8 cellular contexts compared by ENCODE assay signal in the genomic region with DNA sequence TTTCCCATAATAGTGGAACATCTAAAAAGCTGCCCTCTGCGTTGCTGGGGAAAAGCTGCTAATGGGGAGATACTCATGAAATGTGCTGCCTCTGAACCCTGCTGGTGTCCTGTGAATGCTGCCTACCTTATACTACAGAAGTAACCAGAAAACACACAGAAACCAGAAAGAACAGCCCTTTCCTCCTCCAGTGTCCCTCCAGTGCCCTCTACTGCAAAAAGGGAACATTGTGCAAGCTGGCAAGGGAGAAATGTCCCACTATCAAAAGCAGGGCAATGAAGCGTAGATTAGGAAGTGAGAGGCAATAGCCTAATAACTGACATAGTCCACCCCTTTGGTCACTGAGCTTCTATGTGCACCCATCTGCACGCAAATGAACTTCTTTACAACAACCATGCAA.
DNase-seq lines count a peak whose midpoint lies in the region; FAIRE-seq and TF ChIP-seq lines count a peak whose summit lies in the region.
"Had no signal": no experiment of that assay in that cellular context is flagged by ENCODE, and none has a peak within 500 bp of the region (broad histone marks: within the 10 kb centered on the region; RNA-seq: fewer than 3 reads in every experiment).

No MANE protein-coding gene starts in this region.

- H2AFZ ChIP-seq in endothelial cell of umbilical vein (ENCODE audit: low read depth, low read length) = no peak overlapping the region
- no peak overlapping the region for H2AFZ ChIP-seq in osteoblast (ENCODE audit: low read length)

- H3K36me3 ChIP-seq in endothelial cell of umbilical vein (ENCODE audit: control insufficient read depth in 2 of 2, extremely low read depth in 1 of 2, insufficient read depth in 2 of 2, low read length in 2 of 2) (no peaks in the 10 kb centered on the region), osteoblast (ENCODE audit: insufficient read depth, low read length) (no peaks in the 10 kb centered on the region)

- H3K4me1 ChIP-seq in endothelial cell of umbilical vein (ENCODE audit: control insufficient read depth, extremely low read depth, insufficient read depth, low read length) (no peaks in the 10 kb centered on the region), osteoblast (ENCODE audit: insufficient read depth, low read length) (no peaks in the 10 kb centered on the region)

- dilution Hi-C loops in endothelial cell of umbilical vein (cut with MboI; ENCODE audit: extremely low pct_ligation_motif_present, low sequenced_read_pairs) = no loop called here

- CTCF ChIA-PET in endothelial cell of umbilical vein (lab: Charles Lee) = interaction anchor here (0.9 to 1.6 kb wide), 9 partner anchors 9 to 1594 kb away, joined by 3 to 10 read pairs (median 4); no protein-coding TSS in a partner anchor

- H3K9me3 ChIP-seq in endothelial cell of umbilical vein (replicated peaks; ENCODE audit: control insufficient read depth, insufficient read depth, low read length) (no peaks in the 10 kb centered on the region), osteoblast (ENCODE audit: low read depth, low read length) (no peaks in the 10 kb centered on the region)

- DNase-seq in GM04504 (ENCODE audit: low read depth) = peak; percentile 35
- peak; percentile 23 to 67 for DNase-seq in NCI-H446 (lab: John Stamatoyannopoulos, UW)
- DNase-seq in endothelial cell of umbilical vein (ENCODE audit: low read depth, low spot score) = peak; percentile 26
- DNase-seq in osteoblast (ENCODE audit: insufficient read length, low spot score, missing footprints) = no peak
- DNase-seq in islet precursor cell = no peak
- DNase-seq in GM13976 (ENCODE audit: low spot score) = no peak
- DNase-seq in NCI-H345 (lab: John Stamatoyannopoulos, UW) = no peak

- peak; percentile 15 for FAIRE-seq in endothelial cell of umbilical vein (lab: Jason Lieb, UNC)

- no peaks in the 10 kb centered on the region for H3K27me3 ChIP-seq in endothelial cell of umbilical vein (ENCODE audit: control insufficient read depth in 2 of 2, insufficient read depth in 2 of 2, low read length in 2 of 2)
- H3K27me3 ChIP-seq in osteoblast (ENCODE audit: insufficient read depth, low read length) = no peaks in the 10 kb centered on the region

- intact Hi-C loops in endothelial cell of umbilical vein (cut with micrococcal nuclease) = loop anchor here (5.0 kb wide), 1 partner anchor 103 kb away; no protein-coding TSS in a partner anchor

- TF ChIP-seq POLR2A in endothelial cell of umbilical vein (IDR thresholded peaks at IDR 0.05; ENCODE audit: low read depth, low read length) = no peak

- in situ Hi-C loops in GM13976 (cut with MboI; ENCODE audit: low sequenced_read_pairs, unreplicated experiment) = no loop called here

- no peak overlapping the region for H3K4me2 ChIP-seq in endothelial cell of umbilical vein (ENCODE audit: insufficient read depth, low read length)
- H3K4me2 ChIP-seq in osteoblast (ENCODE audit: insufficient read depth, low read length) = no peak overlapping the region

- H3K27ac ChIP-seq in endothelial cell of umbilical vein (ENCODE audit: insufficient read depth, low read depth, low read length) (no peak overlapping the region), osteoblast (ENCODE audit: low read depth, low read length) (no peak overlapping the region)
- H3K27ac ChIP-seq: HL-60 had no signal

- POLR2A ChIA-PET in endothelial cell of umbilical vein (lab: Charles Lee) = no interaction called here

- H4K20me1 ChIP-seq in endothelial cell of umbilical vein (replicated peaks; ENCODE audit: control insufficient read depth, extremely low read depth, insufficient read depth, low read length) (no peaks in the 10 kb centered on the region), osteoblast (ENCODE audit: insufficient read depth, low read length) (no peaks in the 10 kb centered on the region)

- TF ChIP-seq CTCF in endothelial cell of umbilical vein (IDR thresholded peaks at IDR 0.05; ENCODE audit: extremely low read depth in 1 of 2, insufficient read depth in 1 of 2, low read depth in 1 of 2, low read length in 2 of 2) (peak; percentile 8 to 45), osteoblast (IDR thresholded peaks at IDR 0.05; ENCODE audit: extremely low read depth, low read depth, low read length) (peak; percentile 59), GM13976 (IDR thresholded peaks at IDR 0.05; ENCODE audit: borderline replicate concordance, control extremely low read depth, extremely low read depth, insufficient read depth, missing control alignments) (no peak)

- no peaks in the 10 kb centered on the region for H3K9me1 ChIP-seq in endothelial cell of umbilical vein (replicated peaks; ENCODE audit: control insufficient read depth, extremely low read depth, insufficient read depth, low read length)

- H3K4me3 ChIP-seq in endothelial cell of umbilical vein (replicated peaks in 1 of 3; ENCODE audit: insufficient read depth in 1 of 3, low read depth in 1 of 3, low read length in 3 of 3) (no peak overlapping the region), osteoblast (ENCODE audit: insufficient read depth, low read length) (no peak overlapping the region)

- H3K9ac ChIP-seq in endothelial cell of umbilical vein (replicated peaks; ENCODE audit: extremely low read depth, insufficient read depth, low read length) = no peak overlapping the region

- BruUV-seq in endothelial cell of umbilical vein (replicated peaks; lab: Mats Ljungman, UMichigan) = no TSS peak

- H3K79me2 ChIP-seq in endothelial cell of umbilical vein (ENCODE audit: control insufficient read depth, insufficient read depth, low read length) (no peaks in the 10 kb centered on the region), osteoblast (ENCODE audit: insufficient read depth, low read length) (no peaks in the 10 kb centered on the region)

TF ChIP-seq in endothelial cell of umbilical vein, 7 proteins besides CTCF, POLR2A, EP300 and RAD21:
- no peak for TF ChIP-seq JUN (IDR thresholded peaks at IDR 0.05; ENCODE audit: borderline replicate concordance, insufficient read depth, insufficient read length, low read depth)
- no peak for TF ChIP-seq MYC (IDR thresholded peaks at IDR 0.05; ENCODE audit: low read depth, low read length)
- TF ChIP-seq POLR2AphosphoS5 (IDR thresholded peaks at IDR 0.05; ENCODE audit: insufficient read depth, low read depth, low read length) = no peak
- no peak for TF ChIP-seq FOS (IDR thresholded peaks at IDR 0.05; ENCODE audit: borderline replicate concordance, insufficient read depth, low read length)
- TF ChIP-seq, protein P1, sequence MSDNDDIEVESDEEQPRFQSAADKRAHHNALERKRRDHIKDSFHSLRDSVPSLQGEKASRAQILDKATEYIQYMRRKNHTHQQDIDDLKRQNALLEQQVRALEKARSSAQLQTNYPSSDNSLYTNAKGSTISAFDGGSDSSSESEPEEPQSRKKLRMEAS (IDR thresholded peaks at IDR 0.05; ENCODE audit: insufficient read depth, insufficient read length) = no peak
- TF ChIP-seq EZH2 (IDR thresholded peaks at IDR 0.05; ENCODE audit: borderline replicate concordance, low read depth, low read length, severe bottlenecking) = no peak
- no peak for TF ChIP-seq GATA2 (IDR thresholded peaks at IDR 0.05; ENCODE audit: insufficient read depth, insufficient read length, low read depth, low read length)

Comparison
In these comparisons a context has a peak if more than half of its experiments do, and no peak if none do; other contexts are left out.
1. DNase-seq: peak in GM04504 (single experiment), NCI-H446 (2 of 2) and endothelial cell of umbilical vein (single experiment); none in osteoblast (single experiment), islet precursor cell (single experiment), GM13976 (single experiment) and NCI-H345 (single experiment).